In genomic region chr19:48900477-48901452, GRCh38 we compare ENCODE assay signal across 8 cellular contexts. TPM values are rescaled to one million over a fixed set of nuclear protein-coding genes. Genes with fewer than 3 reads are reported as not detected.
DNase-seq lines count a peak whose midpoint lies in the region; ATAC-seq and TF ChIP-seq lines count a peak whose summit lies in the region.

No MANE protein-coding gene starts in this region.

- H3K4me1 ChIP-seq in CD8-positive, alpha-beta T cell (ENCODE audit: insufficient read depth, low read length), result peaks cover 25% of the 10 kb centered on the region
- H3K4me1 ChIP-seq in esophagus muscularis mucosa, result peaks cover 31 to 57% (median 46%) of the 10 kb centered on the region in 4 donors

- peaks cover 28% of the 10 kb centered on the region for H3K4me1 Mint-ChIP-seq in CD8-positive, alpha-beta T cell (ENCODE audit: low read depth)
- peaks cover 30 to 41% of the 10 kb centered on the region in 2 donors for H3K4me1 Mint-ChIP-seq in natural killer cell treated with Interleukin-12 subunit alpha and Interleukin-12 subunit beta and Interleukin-15 and Interleukin-18, amount 100 ng/mL, for 72 hours (ENCODE audit: low read depth in 2 of 2)

- peak overlapping the region; percentile 94 for H3K4me3 Mint-ChIP-seq in CD8-positive, alpha-beta T cell
- peak overlapping the region; percentile 98 for H3K4me3 Mint-ChIP-seq in natural killer cell treated with Interleukin-12 subunit alpha and Interleukin-12 subunit beta and Interleukin-15 and Interleukin-18, amount 100 ng/mL, for 72 hours

- no peak for TF ChIP-seq CTCF in CD8-positive, alpha-beta T cell (IDR thresholded peaks at IDR 0.05)
- TF ChIP-seq CTCF in WI38 (IDR thresholded peaks at IDR 0.05; ENCODE audit: low read depth, low read length), result no peak
- TF ChIP-seq CTCF in esophagus muscularis mucosa (IDR thresholded peaks at IDR 0.05), result no peak

- no peaks in the 10 kb centered on the region for H3K27me3 ChIP-seq in CD8-positive, alpha-beta T cell (ENCODE audit: insufficient read depth, low read length)
- no peaks in the 10 kb centered on the region for H3K27me3 ChIP-seq in esophagus muscularis mucosa

- 16% methylated on average over 16 of the region's 25 CpGs for WGBS in esophagus muscularis mucosa

- H3K4me3 ChIP-seq in CD8-positive, alpha-beta T cell (ENCODE audit: low read depth, low read length), result peak overlapping the region; percentile 98
- peak overlapping the region; percentile 98 for H3K4me3 ChIP-seq in WI38 (ENCODE audit: low read depth, low read length)
- peak overlapping the region; percentile 70 to 90 (median 76) for H3K4me3 ChIP-seq in esophagus muscularis mucosa

- peak overlapping the region; percentile 78 for H3K27ac ChIP-seq in CD8-positive, alpha-beta T cell (ENCODE audit: low read depth, low read length)
- H3K27ac ChIP-seq in esophagus muscularis mucosa (replicated peaks in 1 of 4), result peak overlapping the region; percentile 86 to 93 (median 92)

- H3K9me3 ChIP-seq in CD8-positive, alpha-beta T cell (ENCODE audit: low read length), result no peaks in the 10 kb centered on the region
- no peaks in the 10 kb centered on the region for H3K9me3 ChIP-seq in esophagus muscularis mucosa

- intact Hi-C loops in CD8-positive, alpha-beta T cell (cut with DNase I, micrococcal nuclease), result loop anchor here (1.0 to 5.0 kb wide), 11 partner anchors 27 to 153 kb away; partner anchors contain the start of genes DHDH (in 2 of the 2), GYS1 (in 2 of the 2), RUVBL2 (in 2 of the 2) and FTL (in 1 of the 2)
- intact Hi-C loops in esophagus muscularis mucosa (cut with DNase I), result no loop called here

- POLR2A ChIA-PET in CD8-positive, alpha-beta T cell (lab: Charles Lee), result interaction anchor here (0.6 to 1.8 kb wide), 13 partner anchors 20 to 93 kb away, joined by 3 to 8 read pairs (median 3); partner anchors contain the start of genes BAX, FTL, GYS1 and PPP1R15A

- no peaks in the 10 kb centered on the region for H3K9me3 Mint-ChIP-seq in CD8-positive, alpha-beta T cell
- H3K9me3 Mint-ChIP-seq in natural killer cell treated with Interleukin-12 subunit alpha and Interleukin-12 subunit beta and Interleukin-15 and Interleukin-18, amount 100 ng/mL, for 72 hours, result no peaks in the 10 kb centered on the region

- peak overlapping the region; percentile 95 for H3K27ac Mint-ChIP-seq in CD8-positive, alpha-beta T cell
- H3K27ac Mint-ChIP-seq in natural killer cell treated with Interleukin-12 subunit alpha and Interleukin-12 subunit beta and Interleukin-15 and Interleukin-18, amount 100 ng/mL, for 72 hours, result peak overlapping the region; percentile 91 to 99

- peaks cover 11% of the 10 kb centered on the region for H3K36me3 ChIP-seq in CD8-positive, alpha-beta T cell (ENCODE audit: insufficient read depth, low read length)
- H3K36me3 ChIP-seq in esophagus muscularis mucosa, result peaks cover 0 to 29% (median 26%) of the 10 kb centered on the region in 4 donors

- no peak for TF ChIP-seq EP300 in esophagus muscularis mucosa (IDR thresholded peaks at IDR 0.05)

- ATAC-seq in CD8-positive, alpha-beta T cell, result peak; percentile 37
- ATAC-seq in HG03064 (IDR thresholded peaks at IDR 0.05; ENCODE audit: low read depth, unreplicated experiment) (peak; percentile 9), HG03108 (IDR thresholded peaks at IDR 0.05; ENCODE audit: unreplicated experiment) (no peak), GM21390 (IDR thresholded peaks at IDR 0.05; ENCODE audit: unreplicated experiment) (no peak)
- peak in 1 of 2 donors; percentile 10 for ATAC-seq in natural killer cell treated with Interleukin-12 subunit alpha and Interleukin-12 subunit beta and Interleukin-15 and Interleukin-18, amount 100 ng/mL, for 72 hours
- no peak for ATAC-seq in activated CD4-positive, CD25-positive, alpha-beta regulatory T cell treated with anti-CD3 and anti-CD28 coated beads, Interleukin-2, amount 50 U/mL, for 24 hours

- CTCF ChIA-PET in CD8-positive, alpha-beta T cell (lab: Charles Lee), result interaction anchor here (0.6 to 1.7 kb wide), 7 partner anchors 27 to 255 kb away, joined by 3 to 9 read pairs (median 3); partner anchors contain the start of gene RUVBL2

- peaks cover 31% of the 10 kb centered on the region for H3K36me3 Mint-ChIP-seq in CD8-positive, alpha-beta T cell
- no peaks in the 10 kb centered on the region for H3K36me3 Mint-ChIP-seq in natural killer cell treated with Interleukin-12 subunit alpha and Interleukin-12 subunit beta and Interleukin-15 and Interleukin-18, amount 100 ng/mL, for 72 hours

- H3K27me3 Mint-ChIP-seq in CD8-positive, alpha-beta T cell (ENCODE audit: low read depth), result no peaks in the 10 kb centered on the region
- H3K27me3 Mint-ChIP-seq in natural killer cell treated with Interleukin-12 subunit alpha and Interleukin-12 subunit beta and Interleukin-15 and Interleukin-18, amount 100 ng/mL, for 72 hours, result peaks cover 0 to 5% of the 10 kb centered on the region in 2 donors

- DNase-seq in CD8-positive, alpha-beta T cell, result peak in 3 of 7 experiments; percentile 17 to 58 (median 24)
- no peak for DNase-seq in esophagus muscularis mucosa (ENCODE audit: extremely low spot score)
- DNase-seq in natural killer cell treated with Interleukin-12 subunit alpha and Interleukin-12 subunit beta and Interleukin-15 and Interleukin-18, amount 100 ng/mL, for 72 hours (ENCODE audit: low spot score), result no peak

- no peak for TF ChIP-seq POLR2A in esophagus muscularis mucosa (IDR thresholded peaks at IDR 0.05; ENCODE audit: low read depth)

RNA-seq across cellular contexts. Expression of gene NUCB1, which starts 0.7 kb away (rescaled TPM):
- total RNA-seq in CD8-positive, alpha-beta T cell, result 10 to 100 TPM; 55.4 to 66.7 TPM
- 100 to 1,000 TPM; 179 to 356 (median 284) TPM for total RNA-seq in esophagus muscularis mucosa
- total RNA-seq in natural killer cell treated with Interleukin-12 subunit alpha and Interleukin-12 subunit beta and Interleukin-15 and Interleukin-18, amount 100 ng/mL, for 72 hours, result 100 to 1,000 TPM; 213 to 270 TPM

RNA-seq across cellular contexts. Expression of gene TULP2, which starts 2.2 kb away (rescaled TPM):
- total RNA-seq in CD8-positive, alpha-beta T cell, result not detected
- total RNA-seq in esophagus muscularis mucosa, result 1 to 10 TPM in 1 of 4 donors, under 1 TPM in 3; 0.75 to 1.3 (median 0.83) TPM
- not detected for total RNA-seq in natural killer cell treated with Interleukin-12 subunit alpha and Interleukin-12 subunit beta and Interleukin-15 and Interleukin-18, amount 100 ng/mL, for 72 hours

RNA-seq across cellular contexts. Expression of gene PPP1R15A, which starts 28.5 kb away (rescaled TPM):
- total RNA-seq in CD8-positive, alpha-beta T cell, result 100 to 1,000 TPM; 398 to 399 TPM
- total RNA-seq in esophagus muscularis mucosa, result 10 to 100 TPM; 40.3 to 98.7 (median 64.4) TPM
- total RNA-seq in natural killer cell treated with Interleukin-12 subunit alpha and Interleukin-12 subunit beta and Interleukin-15 and Interleukin-18, amount 100 ng/mL, for 72 hours, result 100 to 1,000 TPM in 1 of 2 donors, 10 to 100 TPM in 1; 74.1 to 111 TPM

RNA-seq across cellular contexts. Expression of gene PLEKHA4, which starts 32.3 kb away (rescaled TPM):
- 1 to 10 TPM; 1.8 to 3.2 TPM for total RNA-seq in CD8-positive, alpha-beta T cell
- 10 to 100 TPM; 11.4 to 27.4 (median 18.9) TPM for total RNA-seq in esophagus muscularis mucosa
- total RNA-seq in natural killer cell treated with Interleukin-12 subunit alpha and Interleukin-12 subunit beta and Interleukin-15 and Interleukin-18, amount 100 ng/mL, for 72 hours, result 1 to 10 TPM; 3.8 to 5.4 TPM

RNA-seq across cellular contexts. Expression of gene DHDH, which starts 32.7 kb away (rescaled TPM):
- 1 to 10 TPM in 1 of 2 experiments, under 1 TPM in 1; 0.68 to 1.0 TPM for total RNA-seq in CD8-positive, alpha-beta T cell
- under 1 TPM in 1 of 4 donors, not detected in 3; 0.57 TPM for total RNA-seq in esophagus muscularis mucosa
- total RNA-seq in natural killer cell treated with Interleukin-12 subunit alpha and Interleukin-12 subunit beta and Interleukin-15 and Interleukin-18, amount 100 ng/mL, for 72 hours, result under 1 TPM in 1 of 2 donors, not detected in 1; 0.43 TPM

Comparison
In these comparisons a context has a peak if more than half of its experiments do, and no peak if none do; other contexts are left out.
1. ATAC-seq: peak in CD8-positive, alpha-beta T cell (single experiment) and HG03064 (single experiment); none in activated CD4-positive, CD25-positive, alpha-beta regulatory T cell treated with anti-CD3 and anti-CD28 coated beads, Interleukin-2, amount 50 U/mL, for 24 hours (0 of 2), HG03108 (single experiment) and GM21390 (single experiment).
2. Peak in every context shown above with its lines, with median percentiles within 50 percentile points of each other: H3K4me3 ChIP-seq.